17 cellular contexts compared by ENCODE assay signal in the genomic region with DNA sequence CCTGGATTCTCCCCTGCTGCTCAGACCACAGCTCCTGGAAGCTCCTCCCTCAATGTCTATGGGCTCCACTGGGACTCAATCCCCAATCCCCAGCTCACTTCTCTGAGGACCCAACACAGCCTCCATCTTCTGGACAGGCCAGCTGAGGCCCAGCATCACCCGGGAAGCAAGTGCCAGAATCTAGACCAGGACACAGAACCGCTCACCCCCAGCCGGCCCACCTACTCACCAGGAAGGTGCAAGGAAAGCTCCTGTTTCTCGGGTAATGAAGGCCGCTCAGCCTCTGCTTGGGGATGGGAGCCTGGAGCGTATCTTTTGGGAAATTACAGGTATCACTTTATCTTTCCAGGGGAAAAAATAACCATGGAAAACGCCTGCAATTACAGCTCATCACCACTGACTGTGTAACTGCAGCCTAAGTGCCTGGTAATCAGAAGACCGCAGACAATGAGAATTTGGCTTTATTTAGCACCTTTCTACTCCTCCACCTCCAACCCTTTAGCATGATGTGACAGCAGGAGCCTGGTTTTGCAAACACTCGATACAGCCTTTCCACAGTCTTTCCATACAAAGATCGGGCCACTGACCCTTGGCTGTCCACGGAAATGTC. TPM values are rescaled to one million over a fixed set of nuclear protein-coding genes. Genes with fewer than 3 reads are reported as not detected.
DNase-seq lines count a peak whose midpoint lies in the region; ATAC-seq and TF ChIP-seq lines count a peak whose summit lies in the region.
"Had no signal": no experiment of that assay in that cellular context is flagged by ENCODE, and none has a peak within 500 bp of the region (broad histone marks: within the 10 kb centered on the region; RNA-seq: fewer than 3 reads in every experiment).

No MANE protein-coding gene starts in this region.

- peaks cover 3% of the 10 kb centered on the region; the same call in 1 of the 2 replicates for H3K27me3 ChIP-seq in HCT116 (ENCODE audit: insufficient read depth, low read length)
- no peaks in the 10 kb centered on the region; the same call in 1 of the 2 replicates for H3K27me3 ChIP-seq in Panc1 (ENCODE audit: control insufficient read depth, insufficient read depth, low read length)

- no peak overlapping the region for H3K27ac ChIP-seq in HCT116 (ENCODE audit: low read depth, low read length)
- H3K27ac ChIP-seq in Panc1 (ENCODE audit: low read length) = no peak overlapping the region
- H3K27ac ChIP-seq: SK-N-MC had no signal

- H3K9me3 ChIP-seq in HCT116 (ENCODE audit: control insufficient read depth in 1 of 2, insufficient read depth in 1 of 2, low read depth in 1 of 2, low read length in 2 of 2) = no peaks in the 10 kb centered on the region
- H3K9me3 ChIP-seq in Panc1 (ENCODE audit: control insufficient read depth, insufficient read depth, low read depth, low read length) = no peaks in the 10 kb centered on the region; the same call in 1 of the 2 replicates

- H3K4me3 ChIP-seq in HCT116 (replicated peaks in 1 of 2; ENCODE audit: low read depth in 1 of 2, low read length in 2 of 2) = no peak overlapping the region
- H3K4me3 ChIP-seq in Panc1 (ENCODE audit: low read depth in 2 of 2, low read length in 2 of 2) = no peak overlapping the region
- H3K4me3 ChIP-seq: SK-N-MC had no signal

- TF ChIP-seq RAD21 in HCT116 (IDR thresholded peaks at IDR 0.05; ENCODE audit: low read depth) = no peak

- no peaks in the 10 kb centered on the region for H3K36me3 ChIP-seq in HCT116 (ENCODE audit: control insufficient read depth in 1 of 2, insufficient read depth in 2 of 2, low read length in 2 of 2)
- no peaks in the 10 kb centered on the region for H3K36me3 ChIP-seq in Panc1 (ENCODE audit: control insufficient read depth, insufficient read depth, low read length)

- in situ Hi-C loops in Panc1 (cut with HindIII; ENCODE audit: low pct_unique_long_range_greater_than_20kb, low sequenced_read_pairs) = no loop called here

- no peaks in the 10 kb centered on the region for H3K79me2 ChIP-seq in HCT116 (ENCODE audit: insufficient read depth, low read length)

- TF ChIP-seq POLR2A in HCT116 (IDR thresholded peaks at IDR 0.05; ENCODE audit: borderline replicate concordance, extremely low read depth, insufficient read depth, insufficient read length) = no peak

- DNase-seq in HCT116 (ENCODE audit: low read depth, low spot score) (no peak), Panc1 (ENCODE audit: low read depth, low spot score) (no peak), glutamatergic neuron (no peak), NCI-H2081 treated with DMSO at 0.1 percent for 48 hours (lab: John Stamatoyannopoulos, UW) (no peak), T-helper 2 cell (no peak)
- DNase-seq in stimulated activated CD8-positive, alpha-beta memory T cell treated with anti-CD3 and anti-CD28 coated beads, Interleukin-4, amount 100 ng/mL, for 48 hours = peak; percentile 10
- DNase-seq: ACHN, AML-193, COR-L47, DMS79, KBM-7, NCI-H1417 treated with DMSO at 0.1 percent for 48 hours, NCI-H1930, NCI-H510A, NCI-H774 had no signal

- no peaks in the 10 kb centered on the region for H4K20me1 ChIP-seq in HCT116 (ENCODE audit: insufficient read depth)

- H3K9me3 Mint-ChIP-seq in glutamatergic neuron (ENCODE audit: unreplicated experiment) = peaks cover 24% of the 10 kb centered on the region

- peak overlapping the region; percentile 62 for H3K27ac Mint-ChIP-seq in glutamatergic neuron (ENCODE audit: unreplicated experiment)

- no peak overlapping the region for H3K9ac ChIP-seq in HCT116 (ENCODE audit: low read length)

- ATAC-seq in HCT116 (peak; percentile 56; the same call in 1 of the 2 replicates), Panc1 (0 out of 2 replicates have a peak, but pooled peaks have one; percentile 56), HG02840 (IDR thresholded peaks at IDR 0.05; ENCODE audit: low FRiP score, unreplicated experiment) (no peak)

- BruUV-seq in HCT116 (replicated peaks; lab: Mats Ljungman, UMichigan) (no TSS peak), Panc1 (replicated peaks; lab: Mats Ljungman, UMichigan) (no TSS peak)

- POLR2A ChIA-PET in HCT116 (lab: Charles Lee) = no interaction called here
- POLR2A ChIA-PET in Panc1 (lab: Charles Lee) = interaction anchor here (0.6 kb wide), 1 partner anchor 55 kb away, joined by 3 read pairs; no protein-coding TSS in a partner anchor

- no peak overlapping the region for H2AFZ ChIP-seq in HCT116 (ENCODE audit: low read depth, low read length, poor library complexity, severe bottlenecking)

- peaks cover 13% of the 10 kb centered on the region for H3K36me3 Mint-ChIP-seq in glutamatergic neuron (ENCODE audit: unreplicated experiment)

- peaks cover 15% of the 10 kb centered on the region for H3K27me3 Mint-ChIP-seq in glutamatergic neuron (ENCODE audit: unreplicated experiment)

- peak in 2 of 3 experiments; percentile 22 to 32; a peak in 3 of 6 replicates for TF ChIP-seq CTCF in HCT116 (IDR thresholded peaks at IDR 0.05 in 2 of 3, conservative IDR thresholded peaks at IDR 0.05 in 1 of 3; ENCODE audit: borderline replicate concordance in 1 of 3, insufficient read depth in 1 of 3, low read depth in 2 of 3, low read length in 2 of 3)
- no peak for TF ChIP-seq CTCF in Panc1 (IDR thresholded peaks at IDR 0.05)
- peak; percentile 47 for TF ChIP-seq CTCF in glutamatergic neuron (IDR thresholded peaks at IDR 0.05; ENCODE audit: partially characterized antibody, unreplicated experiment)

- H3K4me1 ChIP-seq in HCT116 (ENCODE audit: control insufficient read depth in 1 of 2, insufficient read depth in 2 of 2, low read length in 2 of 2) = peaks cover 10 to 19% of the 10 kb centered on the region in 2 experiments
- H3K4me1 ChIP-seq in Panc1 (ENCODE audit: control insufficient read depth, insufficient read depth, low read length) = no peaks in the 10 kb centered on the region

- H3K9me2 ChIP-seq in HCT116 (ENCODE audit: insufficient read depth) = no peaks in the 10 kb centered on the region

- H3K4me3 Mint-ChIP-seq in glutamatergic neuron (ENCODE audit: unreplicated experiment) = no peak overlapping the region

- intact Hi-C loops in HCT116 (cut with micrococcal nuclease) (no loop called here), Panc1 (cut with micrococcal nuclease; ENCODE audit: unreplicated experiment) (no loop called here)

- peaks cover 17% of the 10 kb centered on the region for H3K4me1 Mint-ChIP-seq in glutamatergic neuron (ENCODE audit: low read depth, unreplicated experiment)

- H3K4me2 ChIP-seq in HCT116 (ENCODE audit: low read length) = no peak overlapping the region

- CTCF ChIA-PET in HCT116 (lab: Charles Lee) (interaction anchor here (1.0 kb wide), 1 partner anchor 23 kb away, joined by 3 read pairs; no protein-coding TSS in a partner anchor), Panc1 (lab: Charles Lee) (no interaction called here)

- RAD21 ChIA-PET in HCT116 (lab: Charles Lee; ENCODE audit: low non-redundant PET in 1 of 2, low total read pairs in 2 of 2, uncharacterized antibody in 2 of 2, unreplicated experiment in 2 of 2) = no interaction called here

TF ChIP-seq in HCT116, 20 proteins besides CTCF, POLR2A, EP300 and RAD21:
- no peak for TF ChIP-seq EZH2 (IDR thresholded peaks at IDR 0.05)
- TF ChIP-seq, protein P1, sequence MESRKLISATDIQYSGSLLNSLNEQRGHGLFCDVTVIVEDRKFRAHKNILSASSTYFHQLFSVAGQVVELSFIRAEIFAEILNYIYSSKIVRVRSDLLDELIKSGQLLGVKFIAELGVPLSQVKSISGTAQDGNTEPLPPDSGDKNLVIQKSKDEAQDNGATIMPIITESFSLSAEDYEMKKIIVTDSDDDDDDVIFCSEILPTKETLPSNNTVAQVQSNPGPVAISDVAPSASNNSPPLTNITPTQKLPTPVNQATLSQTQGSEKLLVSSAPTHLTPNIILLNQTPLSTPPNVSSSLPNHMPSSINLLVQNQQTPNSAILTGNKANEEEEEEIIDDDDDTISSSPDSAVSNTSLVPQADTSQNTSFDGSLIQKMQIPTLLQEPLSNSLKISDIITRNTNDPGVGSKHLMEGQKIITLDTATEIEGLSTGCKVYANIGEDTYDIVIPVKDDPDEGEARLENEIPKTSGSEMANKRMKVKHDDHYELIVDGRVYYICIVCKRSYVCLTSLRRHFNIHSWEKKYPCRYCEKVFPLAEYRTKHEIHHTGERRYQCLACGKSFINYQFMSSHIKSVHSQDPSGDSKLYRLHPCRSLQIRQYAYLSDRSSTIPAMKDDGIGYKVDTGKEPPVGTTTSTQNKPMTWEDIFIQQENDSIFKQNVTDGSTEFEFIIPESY (IDR thresholded peaks at IDR 0.05; ENCODE audit: extremely low read depth, insufficient replicate concordance, low read length) = no peak
- TF ChIP-seq CEBPB (IDR thresholded peaks at IDR 0.05; ENCODE audit: low read depth) = no peak
- no peak for TF ChIP-seq FOSL1 (IDR thresholded peaks at IDR 0.05; ENCODE audit: low read depth)
- TF ChIP-seq SP1 (IDR thresholded peaks at IDR 0.05; ENCODE audit: low read depth) = no peak
- no peak for TF ChIP-seq SRF (IDR thresholded peaks at IDR 0.05; ENCODE audit: low read depth)

RNA-seq across cellular contexts. Expression of a gene that starts 49.6 kb away (rescaled TPM):
- total RNA-seq in HCT116 (2021; ENCODE audit: unreplicated experiment) (1,628 TPM), Panc1 (2021; ENCODE audit: unreplicated experiment) (968 TPM), glutamatergic neuron (ENCODE audit: unreplicated experiment) (600 TPM)
- polyA plus RNA-seq in HCT116 (2012) = 6,393 and 7,467 TPM in 2 replicates
- 1,956 TPM for polyA plus RNA-seq in Panc1 (2012; ENCODE audit: insufficient read length)

RNA-seq across cellular contexts. Expression of a gene that starts 59.4 kb away (rescaled TPM):
- total RNA-seq in HCT116 (2021; ENCODE audit: unreplicated experiment) = 10.8 TPM
- polyA plus RNA-seq in HCT116 (2012) = 7.9 and 8.2 TPM in 2 replicates
- total RNA-seq in Panc1 (2021; ENCODE audit: unreplicated experiment) = 8.3 TPM
- polyA plus RNA-seq in Panc1 (2012; ENCODE audit: insufficient read length) = 6.7 TPM
- 121 TPM for total RNA-seq in glutamatergic neuron (ENCODE audit: unreplicated experiment)

Comparison
In these comparisons a context has a peak if more than half of its experiments do, and no peak if none do; other contexts are left out.
1. RNA of a gene that starts 59.4 kb away (total RNA-seq): 121 TPM in glutamatergic neuron (single experiment); 10.8 TPM in HCT116 (single experiment) and 8.3 TPM in Panc1 (single experiment); every median in the first group is over 10 times any median in the second.